ENCODE assay signal across 1 cellular context in the genomic region with DNA sequence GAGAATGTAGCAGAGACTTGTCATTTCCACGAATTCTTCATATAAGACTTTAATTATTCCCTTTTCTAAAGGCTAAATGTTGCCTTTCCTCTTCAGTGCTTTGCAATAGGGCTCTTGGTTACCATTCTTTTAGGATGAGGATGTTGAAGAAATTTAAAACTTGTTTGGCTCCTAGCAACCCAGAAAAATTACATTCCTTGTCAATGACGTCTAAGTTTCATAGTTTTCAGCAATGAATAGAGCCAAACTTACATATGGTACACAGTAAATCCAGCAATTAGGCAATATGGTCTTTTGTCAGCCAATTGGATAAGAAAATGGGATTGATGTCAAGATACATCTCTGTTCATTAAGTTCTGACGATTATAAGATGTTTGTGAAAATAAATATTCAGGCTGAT.
TF ChIP-seq lines count a peak whose summit lies in the region.

No MANE protein-coding gene starts in this region.

TF ChIP-seq in SK-N-SH, 30 proteins besides CTCF, POLR2A, EP300 and RAD21 (continued from another document):
- TF ChIP-seq, protein P1, sequence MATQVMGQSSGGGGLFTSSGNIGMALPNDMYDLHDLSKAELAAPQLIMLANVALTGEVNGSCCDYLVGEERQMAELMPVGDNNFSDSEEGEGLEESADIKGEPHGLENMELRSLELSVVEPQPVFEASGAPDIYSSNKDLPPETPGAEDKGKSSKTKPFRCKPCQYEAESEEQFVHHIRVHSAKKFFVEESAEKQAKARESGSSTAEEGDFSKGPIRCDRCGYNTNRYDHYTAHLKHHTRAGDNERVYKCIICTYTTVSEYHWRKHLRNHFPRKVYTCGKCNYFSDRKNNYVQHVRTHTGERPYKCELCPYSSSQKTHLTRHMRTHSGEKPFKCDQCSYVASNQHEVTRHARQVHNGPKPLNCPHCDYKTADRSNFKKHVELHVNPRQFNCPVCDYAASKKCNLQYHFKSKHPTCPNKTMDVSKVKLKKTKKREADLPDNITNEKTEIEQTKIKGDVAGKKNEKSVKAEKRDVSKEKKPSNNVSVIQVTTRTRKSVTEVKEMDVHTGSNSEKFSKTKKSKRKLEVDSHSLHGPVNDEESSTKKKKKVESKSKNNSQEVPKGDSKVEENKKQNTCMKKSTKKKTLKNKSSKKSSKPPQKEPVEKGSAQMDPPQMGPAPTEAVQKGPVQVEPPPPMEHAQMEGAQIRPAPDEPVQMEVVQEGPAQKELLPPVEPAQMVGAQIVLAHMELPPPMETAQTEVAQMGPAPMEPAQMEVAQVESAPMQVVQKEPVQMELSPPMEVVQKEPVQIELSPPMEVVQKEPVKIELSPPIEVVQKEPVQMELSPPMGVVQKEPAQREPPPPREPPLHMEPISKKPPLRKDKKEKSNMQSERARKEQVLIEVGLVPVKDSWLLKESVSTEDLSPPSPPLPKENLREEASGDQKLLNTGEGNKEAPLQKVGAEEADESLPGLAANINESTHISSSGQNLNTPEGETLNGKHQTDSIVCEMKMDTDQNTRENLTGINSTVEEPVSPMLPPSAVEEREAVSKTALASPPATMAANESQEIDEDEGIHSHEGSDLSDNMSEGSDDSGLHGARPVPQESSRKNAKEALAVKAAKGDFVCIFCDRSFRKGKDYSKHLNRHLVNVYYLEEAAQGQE (IDR thresholded peaks at IDR 0.05; ENCODE audit: low read depth, low read length) = no peak
- TF ChIP-seq, protein P2, sequence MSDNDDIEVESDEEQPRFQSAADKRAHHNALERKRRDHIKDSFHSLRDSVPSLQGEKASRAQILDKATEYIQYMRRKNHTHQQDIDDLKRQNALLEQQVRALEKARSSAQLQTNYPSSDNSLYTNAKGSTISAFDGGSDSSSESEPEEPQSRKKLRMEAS (IDR thresholded peaks at IDR 0.05; ENCODE audit: low read depth) = no peak
- TF ChIP-seq, protein P3, sequence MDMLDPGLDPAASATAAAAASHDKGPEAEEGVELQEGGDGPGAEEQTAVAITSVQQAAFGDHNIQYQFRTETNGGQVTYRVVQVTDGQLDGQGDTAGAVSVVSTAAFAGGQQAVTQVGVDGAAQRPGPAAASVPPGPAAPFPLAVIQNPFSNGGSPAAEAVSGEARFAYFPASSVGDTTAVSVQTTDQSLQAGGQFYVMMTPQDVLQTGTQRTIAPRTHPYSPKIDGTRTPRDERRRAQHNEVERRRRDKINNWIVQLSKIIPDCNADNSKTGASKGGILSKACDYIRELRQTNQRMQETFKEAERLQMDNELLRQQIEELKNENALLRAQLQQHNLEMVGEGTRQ (IDR thresholded peaks at IDR 0.05; ENCODE audit: borderline replicate concordance, low read depth, low read length) = no peak
- TF ChIP-seq FOSL2 (IDR thresholded peaks at IDR 0.05; ENCODE audit: borderline replicate concordance, low read depth) (no peak), MEF2A (IDR thresholded peaks at IDR 0.05; ENCODE audit: borderline replicate concordance, low read depth) (no peak), GATA2 (CRISPR knock-in tag; IDR thresholded peaks at IDR 0.05) (no peak), NRF1 (IDR thresholded peaks at IDR 0.05; ENCODE audit: low read depth, low read length) (no peak)
- TF ChIP-seq, protein P4, sequence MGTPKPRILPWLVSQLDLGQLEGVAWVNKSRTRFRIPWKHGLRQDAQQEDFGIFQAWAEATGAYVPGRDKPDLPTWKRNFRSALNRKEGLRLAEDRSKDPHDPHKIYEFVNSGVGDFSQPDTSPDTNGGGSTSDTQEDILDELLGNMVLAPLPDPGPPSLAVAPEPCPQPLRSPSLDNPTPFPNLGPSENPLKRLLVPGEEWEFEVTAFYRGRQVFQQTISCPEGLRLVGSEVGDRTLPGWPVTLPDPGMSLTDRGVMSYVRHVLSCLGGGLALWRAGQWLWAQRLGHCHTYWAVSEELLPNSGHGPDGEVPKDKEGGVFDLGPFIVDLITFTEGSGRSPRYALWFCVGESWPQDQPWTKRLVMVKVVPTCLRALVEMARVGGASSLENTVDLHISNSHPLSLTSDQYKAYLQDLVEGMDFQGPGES (IDR thresholded peaks at IDR 0.05; ENCODE audit: low read depth, low read length) = no peak
- TF ChIP-seq, protein P5, sequence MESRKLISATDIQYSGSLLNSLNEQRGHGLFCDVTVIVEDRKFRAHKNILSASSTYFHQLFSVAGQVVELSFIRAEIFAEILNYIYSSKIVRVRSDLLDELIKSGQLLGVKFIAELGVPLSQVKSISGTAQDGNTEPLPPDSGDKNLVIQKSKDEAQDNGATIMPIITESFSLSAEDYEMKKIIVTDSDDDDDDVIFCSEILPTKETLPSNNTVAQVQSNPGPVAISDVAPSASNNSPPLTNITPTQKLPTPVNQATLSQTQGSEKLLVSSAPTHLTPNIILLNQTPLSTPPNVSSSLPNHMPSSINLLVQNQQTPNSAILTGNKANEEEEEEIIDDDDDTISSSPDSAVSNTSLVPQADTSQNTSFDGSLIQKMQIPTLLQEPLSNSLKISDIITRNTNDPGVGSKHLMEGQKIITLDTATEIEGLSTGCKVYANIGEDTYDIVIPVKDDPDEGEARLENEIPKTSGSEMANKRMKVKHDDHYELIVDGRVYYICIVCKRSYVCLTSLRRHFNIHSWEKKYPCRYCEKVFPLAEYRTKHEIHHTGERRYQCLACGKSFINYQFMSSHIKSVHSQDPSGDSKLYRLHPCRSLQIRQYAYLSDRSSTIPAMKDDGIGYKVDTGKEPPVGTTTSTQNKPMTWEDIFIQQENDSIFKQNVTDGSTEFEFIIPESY (IDR thresholded peaks at IDR 0.05; ENCODE audit: borderline replicate concordance, low read depth) = no peak
